ENCODE assay signal across 1 cellular context in the genomic region with DNA sequence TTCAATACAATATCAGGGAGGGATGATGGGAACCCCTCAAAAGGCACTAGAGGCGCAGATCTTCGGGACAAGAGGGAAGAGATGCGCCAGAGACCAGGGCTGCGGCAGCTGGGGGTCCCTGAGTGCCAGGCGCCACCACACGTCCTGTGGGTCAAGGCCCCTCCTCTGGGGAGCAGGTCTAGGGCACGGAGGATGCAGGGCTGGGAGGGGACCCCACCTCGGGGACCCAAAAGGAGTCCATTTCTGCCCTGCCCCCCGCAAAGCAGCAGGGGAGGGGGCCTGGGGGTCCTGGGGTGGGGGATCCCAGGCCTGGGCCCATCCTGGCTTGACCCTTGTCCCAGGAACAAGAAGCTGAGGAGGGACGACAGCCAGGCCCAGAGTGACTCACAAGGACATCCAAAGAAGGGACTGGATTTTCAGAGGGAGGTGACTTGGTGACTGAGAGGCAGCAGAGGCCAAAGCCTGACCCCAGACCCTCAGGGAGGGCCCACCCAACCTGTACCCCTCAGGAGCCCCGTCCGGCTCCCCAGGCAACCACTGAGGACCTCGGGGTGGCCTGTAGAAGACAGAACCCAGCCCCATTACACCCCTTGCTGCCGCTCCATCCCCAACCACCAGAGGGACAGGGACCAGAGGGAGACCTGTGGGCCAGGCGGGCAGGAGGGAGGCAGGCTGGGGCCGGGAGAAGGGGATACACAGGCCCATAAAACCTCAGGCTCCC.
TF ChIP-seq lines count a peak whose summit lies in the region.

No MANE protein-coding gene starts in this region.

TF ChIP-seq in GM23338, 12 proteins besides CTCF, POLR2A, EP300 and RAD21 (continued from another document):
- TF ChIP-seq REST (IDR thresholded peaks at IDR 0.05; ENCODE audit: unreplicated experiment) (no peak), ZNF331 (CRISPR knock-in tag; IDR thresholded peaks at IDR 0.05; ENCODE audit: low read depth) (no peak)
- TF ChIP-seq, protein P1, sequence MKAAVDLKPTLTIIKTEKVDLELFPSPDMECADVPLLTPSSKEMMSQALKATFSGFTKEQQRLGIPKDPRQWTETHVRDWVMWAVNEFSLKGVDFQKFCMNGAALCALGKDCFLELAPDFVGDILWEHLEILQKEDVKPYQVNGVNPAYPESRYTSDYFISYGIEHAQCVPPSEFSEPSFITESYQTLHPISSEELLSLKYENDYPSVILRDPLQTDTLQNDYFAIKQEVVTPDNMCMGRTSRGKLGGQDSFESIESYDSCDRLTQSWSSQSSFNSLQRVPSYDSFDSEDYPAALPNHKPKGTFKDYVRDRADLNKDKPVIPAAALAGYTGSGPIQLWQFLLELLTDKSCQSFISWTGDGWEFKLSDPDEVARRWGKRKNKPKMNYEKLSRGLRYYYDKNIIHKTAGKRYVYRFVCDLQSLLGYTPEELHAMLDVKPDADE (IDR thresholded peaks at IDR 0.05) = no peak
